32 cellular contexts compared by ENCODE assay signal in genomic region chr3:42440924-42441323, GRCh38. TPM values are rescaled to one million over a fixed set of nuclear protein-coding genes. Genes with fewer than 3 reads are reported as not detected.
"Had no signal": no experiment of that assay in that cellular context is flagged by ENCODE, and none has a peak within 500 bp of the region (broad histone marks: within the 10 kb centered on the region; RNA-seq: fewer than 3 reads in every experiment).

No MANE protein-coding gene starts in this region.

- H3K9me3 Mint-ChIP-seq: activated CD4-positive, alpha-beta T cell treated with anti-CD3 and anti-CD28 coated beads, Interleukin-2, amount 10 ng/mL, durations not matched to agents 7 days and 5 days; activated naive CD8-positive, alpha-beta T cell treated with anti-CD3 and anti-CD28 coated beads, Interleukin-2, amount 10 ng/mL, durations not matched to agents 7 days and 5 days; activated T-cell treated with anti-CD3 and anti-CD28 coated beads, Interleukin-2, amount 50 U/mL, for 24 hours; activated T-helper 2 cell treated with anti-CD3 and anti-CD28 coated beads, Interferon-gamma antibody, Interleukin-2, Interleukin-4, amounts not matched to agents 10 μg/mL and 5 μg/mL and 100 μg/mL, durations not matched to agents 14 hours and 24 hours and 36 hours; central memory CD8-positive, alpha-beta T cell had no signal

- DNase-seq: activated CD4-positive, alpha-beta T cell treated with anti-CD3 and anti-CD28 coated beads, Interleukin-2, amount 10 ng/mL, durations not matched to agents 7 days and 5 days; activated CD4-positive, alpha-beta T cell treated with anti-CD3 and anti-CD28 coated beads, Interleukin-2, amount 50 U/mL, for 48 hours; activated CD8-positive, alpha-beta T cell treated with anti-CD3 and anti-CD28 coated beads, Interleukin-2, amount 10 ng/mL, durations not matched to agents 7 days and 5 days; activated gamma-delta T cell; activated naive CD4-positive, alpha-beta T cell treated with Interleukin-2 at 50 U/mL for 16 hours; activated naive CD8-positive, alpha-beta T cell treated with anti-CD3 and anti-CD28 coated beads, Interleukin-2, amount 10 ng/mL, durations not matched to agents 7 days and 5 days; activated T-cell treated with anti-CD3 and anti-CD28 coated beads, Interleukin-2, amount 50 U/mL, for 24 hours; amygdala; Karpas-422; KBM-7; NCI-H1105; NCI-H1417 treated with DMSO at 0.1 percent for 48 hours; NCI-H1694; NCI-H1930; NCI-H2081 treated with DMSO at 0.1 percent for 48 hours; NCI-H345; NCI-H524 treated with DMSO at 0.1 percent for 48 hours; SHP77; SJCRH30; T1000; WERI-Rb-1 had no signal

- H3K9me3 ChIP-seq: ascending aorta, SJCRH30 had no signal

- H3K4me3 Mint-ChIP-seq: activated CD4-positive, alpha-beta T cell treated with anti-CD3 and anti-CD28 coated beads, Interleukin-2, amount 10 ng/mL, durations not matched to agents 7 days and 5 days; activated CD8-positive, alpha-beta T cell treated with anti-CD3 and anti-CD28 coated beads, Interleukin-2, amount 10 ng/mL, durations not matched to agents 7 days and 5 days; activated naive CD4-positive, alpha-beta T cell treated with anti-CD3 and anti-CD28 coated beads, Interleukin-2, amount 50 U/mL, for 24 hours; activated naive CD8-positive, alpha-beta T cell treated with anti-CD3 and anti-CD28 coated beads, Interleukin-2, amount 10 ng/mL, durations not matched to agents 7 days and 5 days; activated T-cell treated with anti-CD3 and anti-CD28 coated beads, Interleukin-2, amount 50 U/mL, for 24 hours; central memory CD8-positive, alpha-beta T cell had no signal

- H3K27me3 Mint-ChIP-seq: activated naive CD4-positive, alpha-beta T cell treated with anti-CD3 and anti-CD28 coated beads, Interleukin-2, amount 50 U/mL, for 24 hours had no signal

- H3K27ac ChIP-seq: ascending aorta, cardiac muscle cell, SJCRH30, SK-N-MC, WERI-Rb-1 had no signal

- H3K27me3 ChIP-seq: ascending aorta, cardiac muscle cell, SJCRH30 had no signal

- H3K4me3 ChIP-seq: ascending aorta, cardiac muscle cell, SJCRH30, SK-N-MC had no signal

- ATAC-seq: activated CD8-positive, alpha-beta T cell treated with anti-CD3 and anti-CD28 coated beads, Interleukin-2, amount 10 ng/mL, durations not matched to agents 7 days and 5 days; Panc1 had no signal

- H3K36me3 ChIP-seq: ascending aorta, cardiac muscle cell, SJCRH30, WERI-Rb-1 had no signal

- H3K36me3 Mint-ChIP-seq: activated naive CD4-positive, alpha-beta T cell treated with anti-CD3 and anti-CD28 coated beads, Interleukin-2, amount 50 U/mL, for 24 hours; activated naive CD8-positive, alpha-beta T cell treated with anti-CD3 and anti-CD28 coated beads, Interleukin-2, amount 10 ng/mL, durations not matched to agents 7 days and 5 days had no signal

- H3K4me1 Mint-ChIP-seq: activated CD4-positive, alpha-beta T cell treated with anti-CD3 and anti-CD28 coated beads, Interleukin-2, amount 10 ng/mL, durations not matched to agents 7 days and 5 days; activated naive CD8-positive, alpha-beta T cell treated with anti-CD3 and anti-CD28 coated beads, Interleukin-2, amount 10 ng/mL, durations not matched to agents 7 days and 5 days; central memory CD8-positive, alpha-beta T cell had no signal

- H3K4me1 ChIP-seq: ascending aorta, SJCRH30 had no signal

- H3K27ac Mint-ChIP-seq: activated CD4-positive, alpha-beta T cell treated with anti-CD3 and anti-CD28 coated beads, Interleukin-2, amount 10 ng/mL, durations not matched to agents 7 days and 5 days; activated CD8-positive, alpha-beta T cell treated with anti-CD3 and anti-CD28 coated beads, Interleukin-2, amount 10 ng/mL, durations not matched to agents 7 days and 5 days; activated naive CD4-positive, alpha-beta T cell treated with anti-CD3 and anti-CD28 coated beads, Interleukin-2, amount 50 U/mL, for 24 hours; activated naive CD8-positive, alpha-beta T cell treated with anti-CD3 and anti-CD28 coated beads, Interleukin-2, amount 10 ng/mL, durations not matched to agents 7 days and 5 days; activated T-cell treated with anti-CD3 and anti-CD28 coated beads, Interleukin-2, amount 50 U/mL, for 24 hours; activated T-helper 2 cell treated with anti-CD3 and anti-CD28 coated beads, Interferon-gamma antibody, Interleukin-2, Interleukin-4, amounts not matched to agents 10 μg/mL and 5 μg/mL and 100 μg/mL, durations not matched to agents 14 hours and 24 hours and 36 hours had no signal

RNA-seq across cellular contexts. Expression of gene LYZL4, which starts 30.5 kb away (rescaled TPM):
- total RNA-seq: activated CD4-positive, alpha-beta T cell treated with anti-CD3 and anti-CD28 coated beads, Interleukin-2, amount 10 ng/mL, durations not matched to agents 7 days and 5 days; activated CD8-positive, alpha-beta T cell treated with anti-CD3 and anti-CD28 coated beads, Interleukin-2, amount 10 ng/mL, durations not matched to agents 7 days and 5 days; activated naive CD8-positive, alpha-beta T cell treated with anti-CD3 and anti-CD28 coated beads, Interleukin-2, amount 10 ng/mL, durations not matched to agents 7 days and 5 days; activated T-helper 2 cell treated with anti-CD3 and anti-CD28 coated beads, Interferon-gamma antibody, Interleukin-2, Interleukin-4, amounts not matched to agents 10 μg/mL and 5 μg/mL and 100 μg/mL, durations not matched to agents 14 hours and 24 hours and 36 hours; ascending aorta; MCF 10A; NCI-H460; SJCRH30; T-helper 1 cell treated with Interleukin-12 subunit alpha and Interleukin-12 subunit beta and Interleukin-4 antibody, amounts not matched to agents 30 ng/mL and 1 ng/mL, for 36 hours; T-helper 2 cell treated with Interferon-gamma antibody and Interleukin-4, amounts not matched to agents 100 ng/mL and 5 ng/mL, for 36 hours had no signal
